8 cellular contexts compared by ENCODE assay signal in genomic region chr5:71586052-71586940, GRCh38. TPM values are rescaled to one million over a fixed set of nuclear protein-coding genes. Genes with fewer than 3 reads are reported as not detected.
A peak's percentile ranks its signal among the peaks of the same experiment; 100 is the strongest.
DNase-seq lines count a peak whose midpoint lies in the region; ATAC-seq, FAIRE-seq and TF ChIP-seq lines count a peak whose summit lies in the region.

No MANE protein-coding gene starts in this region.

- peak overlapping the region in 1 of 2 experiments; percentile 80 for H3K18ac ChIP-seq in mesenchymal stem cell (ENCODE audit: low read depth in 1 of 2, low read length in 2 of 2)

- peaks cover 8 to 17% (median 12%) of the 10 kb centered on the region in 10 experiments; a peak in 8 of 20 replicates for H3K4me1 ChIP-seq in BLaER1 treated with 17β-estradiol and CSF1 and Interleukin-3, amounts not matched to agents 10 nM and 100 nM
- H3K4me1 ChIP-seq in breast epithelium (peaks cover 2 to 3% of the 10 kb centered on the region in 2 donors), mesenchymal stem cell (ENCODE audit: control insufficient read depth, insufficient read depth, low read depth, low read length) (peaks cover 3% of the 10 kb centered on the region)

- no peak overlapping the region for H2BK5ac ChIP-seq in mesenchymal stem cell (ENCODE audit: low read depth, low read length, poor library complexity, severe bottlenecking)

- no peak for TF ChIP-seq POLR2A in breast epithelium (IDR thresholded peaks at IDR 0.05)

- H2AK5ac ChIP-seq in mesenchymal stem cell (ENCODE audit: low read length, severe bottlenecking), result no peak overlapping the region

- H4K91ac ChIP-seq in mesenchymal stem cell (ENCODE audit: low read length), result no peak overlapping the region

- intact Hi-C loops in breast epithelium (cut with DNase I; ENCODE audit: low total_unique reads), result no loop called here

- H3K23ac ChIP-seq in mesenchymal stem cell (ENCODE audit: low read length in 2 of 2), result no peak overlapping the region

- peak overlapping the region; percentile 55 to 79 (median 69) for H3K4me3 ChIP-seq in BLaER1 treated with 17β-estradiol and CSF1 and Interleukin-3, amounts not matched to agents 10 nM and 100 nM
- H3K4me3 ChIP-seq in breast epithelium, result peak overlapping the region; percentile 73 to 85 (median 76)
- H3K4me3 ChIP-seq in mesenchymal stem cell (ENCODE audit: insufficient read depth in 1 of 2, low read depth in 1 of 2, low read length in 2 of 2), result peak overlapping the region; percentile 85 to 92

- ATAC-seq in GM21515 (IDR thresholded peaks at IDR 0.05; ENCODE audit: unreplicated experiment) (peak; percentile 1), GM19467 (IDR thresholded peaks at IDR 0.05; ENCODE audit: unreplicated experiment) (no peak), HG02885 (IDR thresholded peaks at IDR 0.05; ENCODE audit: poor library complexity, unreplicated experiment) (no peak)

- peaks cover 0 to 7% (median 0%) of the 10 kb centered on the region in 11 experiments; a peak in 3 of 22 replicates for H3K27me3 ChIP-seq in BLaER1 treated with 17β-estradiol and CSF1 and Interleukin-3, amounts not matched to agents 10 nM and 100 nM
- H3K27me3 ChIP-seq in breast epithelium (no peaks in the 10 kb centered on the region), mesenchymal stem cell (ENCODE audit: control insufficient read depth in 1 of 2, insufficient read depth in 1 of 2, low read length in 2 of 2) (no peaks in the 10 kb centered on the region)

- H3K4ac ChIP-seq in mesenchymal stem cell (ENCODE audit: low read depth in 1 of 2, low read length in 2 of 2), result no peak overlapping the region

- TF ChIP-seq CTCF in breast epithelium (IDR thresholded peaks at IDR 0.05), result no peak

- peak overlapping the region; percentile 98 for H4K8ac ChIP-seq in mesenchymal stem cell (ENCODE audit: low read length)

- H3K27ac ChIP-seq in BLaER1 treated with 17β-estradiol and CSF1 and Interleukin-3, amounts not matched to agents 10 nM and 100 nM, result peak overlapping the region; percentile 66 to 90 (median 84); a peak in 17 of 22 replicates
- H3K27ac ChIP-seq in breast epithelium (peak overlapping the region; percentile 88 to 93), mesenchymal stem cell (ENCODE audit: low read length, poor library complexity, severe bottlenecking) (peak overlapping the region; percentile 85)

- FAIRE-seq in urothelium cell line (lab: Jason Lieb, UNC), result no peak

- peaks cover 13% of the 10 kb centered on the region for H3K79me1 ChIP-seq in mesenchymal stem cell (replicated peaks; ENCODE audit: low read length, poor library complexity, severe bottlenecking)

- H3K9me3 ChIP-seq in BLaER1 treated with 17β-estradiol and CSF1 and Interleukin-3, amounts not matched to agents 10 nM and 100 nM (replicated peaks in 1 of 11), result peaks cover 8 to 23% (median 14%) of the 10 kb centered on the region in 11 experiments; a peak in 18 of 22 replicates
- H3K9me3 ChIP-seq in breast epithelium (no peaks in the 10 kb centered on the region), mesenchymal stem cell (ENCODE audit: control insufficient read depth, low read length) (no peaks in the 10 kb centered on the region)

- H3K4me2 ChIP-seq in BLaER1 treated with 17β-estradiol and CSF1 and Interleukin-3, amounts not matched to agents 10 nM and 100 nM, result peak overlapping the region; percentile 65 to 93 (median 77)
- peak overlapping the region; percentile 61 for H3K4me2 ChIP-seq in mesenchymal stem cell (ENCODE audit: low read length, poor library complexity, severe bottlenecking)

- H3K9ac ChIP-seq in BLaER1 treated with 17β-estradiol and CSF1 and Interleukin-3, amounts not matched to agents 10 nM and 100 nM, result peak overlapping the region in 10 of 11 experiments; percentile 78 to 89 (median 82); a peak in 16 of 22 replicates
- peak overlapping the region; percentile 92 for H3K9ac ChIP-seq in mesenchymal stem cell (ENCODE audit: low read length)

- H3K36me3 ChIP-seq in BLaER1 treated with 17β-estradiol and CSF1 and Interleukin-3, amounts not matched to agents 10 nM and 100 nM, result 0 out of 22 replicates have a peak, but pooled peaks cover 0 to 5% (median 0%) of the 10 kb centered on the region in 11 experiments
- H3K36me3 ChIP-seq in breast epithelium, result no peaks in the 10 kb centered on the region
- no peaks in the 10 kb centered on the region for H3K36me3 ChIP-seq in mesenchymal stem cell (ENCODE audit: control insufficient read depth in 1 of 2, insufficient read depth in 2 of 2, low read depth in 1 of 2, low read length in 2 of 2)

- DNase-seq in NCI-H774 (lab: John Stamatoyannopoulos, UW) (peak; percentile 9), breast epithelium (ENCODE audit: low spot score in 2 of 2) (no peak), mesenchymal stem cell (no peak), urothelium cell line (ENCODE audit: low spot score) (peak; percentile 18)

- H2AFZ ChIP-seq in mesenchymal stem cell (ENCODE audit: low read depth, low read length), result peak overlapping the region; percentile 84

- no peak overlapping the region for H3K14ac ChIP-seq in mesenchymal stem cell (ENCODE audit: low read length in 2 of 2)

- H4K20me1 ChIP-seq in BLaER1 treated with 17β-estradiol and CSF1 and Interleukin-3, amounts not matched to agents 10 nM and 100 nM, result no peaks in the 10 kb centered on the region

- H2BK12ac ChIP-seq in mesenchymal stem cell (ENCODE audit: low read length in 2 of 2), result no peak overlapping the region

- H2BK120ac ChIP-seq in mesenchymal stem cell (ENCODE audit: low read depth, low read length), result no peak overlapping the region

- WGBS in mesenchymal stem cell, result 88% methylated on average over 18 of the region's 22 CpGs

- no peak overlapping the region for H2BK15ac ChIP-seq in mesenchymal stem cell (ENCODE audit: low read depth, poor library complexity, severe bottlenecking)

RNA-seq across cellular contexts. Expression of gene MCCC2, which starts 0.8 kb away (rescaled TPM):
- total RNA-seq in breast epithelium, result 100 to 1,000 TPM in 1 of 3 donors, 10 to 100 TPM in 2; 48.6 to 143 (median 56.4) TPM
- 20.9 TPM for polyA plus RNA-seq in mesenchymal stem cell (2013, experiment 1 of 2)
- polyA plus RNA-seq in mesenchymal stem cell (2013, experiment 2 of 2), result 20.9 TPM

Comparison
In these comparisons a context has a peak if more than half of its experiments do, and no peak if none do; other contexts are left out.
1. DNase-seq: peak in NCI-H774 (single experiment) and urothelium cell line (single experiment); none in breast epithelium (0 of 2) and mesenchymal stem cell (single experiment).
2. Peak in every context shown above with its lines, with median percentiles within 50 percentile points of each other: H3K27ac ChIP-seq and H3K4me3 ChIP-seq.